In genomic region chr13:26561636-26562537, GRCh38 we compare ENCODE assay signal across 11 cellular contexts. TPM values are rescaled to one million over a fixed set of nuclear protein-coding genes. Genes with fewer than 3 reads are reported as not detected.
DNase-seq lines count a peak whose midpoint lies in the region; ATAC-seq and TF ChIP-seq lines count a peak whose summit lies in the region.
"Had no signal": no experiment of that assay in that cellular context is flagged by ENCODE, and none has a peak within 500 bp of the region (broad histone marks: within the 10 kb centered on the region; RNA-seq: fewer than 3 reads in every experiment).

No MANE protein-coding gene starts in this region.

- no peaks in the 10 kb centered on the region; the same call in 2 of the 3 replicates for H3K36me3 Mint-ChIP-seq in GM23338 (ENCODE audit: low read depth)

- H3F3A ChIP-seq in GM23338 (replicated peaks; ENCODE audit: low read depth) (no peaks in the 10 kb centered on the region), smooth muscle cell (ENCODE audit: low read depth) (peaks cover 3% of the 10 kb centered on the region)

- peaks cover 11% of the 10 kb centered on the region for H3K27me3 Mint-ChIP-seq in GM23338 (ENCODE audit: insufficient read depth, low read depth, poor library complexity)

- H3K4me1 Mint-ChIP-seq in GM23338 = peaks cover 12% of the 10 kb centered on the region

- 57% methylated on average over 8 of the region's 8 CpGs for WGBS in smooth muscle cell (ENCODE audit: low lambda C conversion rate)

- H3K27me3 ChIP-seq in GM23338 (ENCODE audit: insufficient read depth) = peaks cover 28% of the 10 kb centered on the region
- H3K27me3 ChIP-seq in cardiac muscle cell = no peaks in the 10 kb centered on the region
- H3K27me3 ChIP-seq in smooth muscle cell (ENCODE audit: low read depth) = no peaks in the 10 kb centered on the region

- H3K4me1 ChIP-seq in GM23338 (ENCODE audit: insufficient read depth) (peaks cover 19% of the 10 kb centered on the region), cardiac muscle cell (ENCODE audit: low read depth) (peaks cover 15% of the 10 kb centered on the region), smooth muscle cell (ENCODE audit: low read depth) (peaks cover 40% of the 10 kb centered on the region)

- peak overlapping the region; percentile 9; the same call in 1 of the 2 replicates for H3K4me2 ChIP-seq in GM23338
- peak overlapping the region; percentile 39 for H3K4me2 ChIP-seq in smooth muscle cell

- H3K4me3 ChIP-seq in GM23338 (no peak overlapping the region), cardiac muscle cell (no peak overlapping the region), smooth muscle cell (no peak overlapping the region)
- H3K4me3 ChIP-seq: colonic mucosa had no signal

- no peak overlapping the region for H3K4me3 Mint-ChIP-seq in GM23338

- H3K27ac Mint-ChIP-seq in GM23338 = no peak overlapping the region
- H3K27ac Mint-ChIP-seq: activated T-helper 2 cell treated with anti-CD3 and anti-CD28 coated beads, Interferon-gamma antibody, Interleukin-2, Interleukin-4, amounts not matched to agents 10 μg/mL and 5 μg/mL and 100 μg/mL, durations not matched to agents 14 hours and 24 hours and 36 hours had no signal

- H3K9me3 ChIP-seq in cardiac muscle cell (ENCODE audit: low read depth) = no peaks in the 10 kb centered on the region
- H3K9me3 ChIP-seq in smooth muscle cell (replicated peaks; ENCODE audit: low read depth) = no peaks in the 10 kb centered on the region
- H3K9me3 ChIP-seq: colonic mucosa had no signal

- H3K27ac ChIP-seq in GM23338 (ENCODE audit: low read depth) (no peak overlapping the region), cardiac muscle cell (peak overlapping the region; percentile 63), smooth muscle cell (ENCODE audit: low read depth) (no peak overlapping the region)
- H3K27ac ChIP-seq: colonic mucosa had no signal

- H3K9me2 ChIP-seq in GM23338 (ENCODE audit: insufficient read depth) = no peaks in the 10 kb centered on the region

- H2AFZ ChIP-seq in GM23338 (no peak overlapping the region), smooth muscle cell (ENCODE audit: low read depth) (no peak overlapping the region)

- H3K9me3 Mint-ChIP-seq in GM23338 = no peaks in the 10 kb centered on the region; the same call in 2 of the 3 replicates
- H3K9me3 Mint-ChIP-seq: activated T-helper 2 cell treated with anti-CD3 and anti-CD28 coated beads, Interferon-gamma antibody, Interleukin-2, Interleukin-4, amounts not matched to agents 10 μg/mL and 5 μg/mL and 100 μg/mL, durations not matched to agents 14 hours and 24 hours and 36 hours had no signal

- H3K36me3 ChIP-seq in GM23338 (ENCODE audit: insufficient read depth) (no peaks in the 10 kb centered on the region), cardiac muscle cell (no peaks in the 10 kb centered on the region), smooth muscle cell (ENCODE audit: low read depth) (no peaks in the 10 kb centered on the region)
- H3K36me3 ChIP-seq: colonic mucosa had no signal

- DNase-seq in GM23338 (ENCODE audit: low spot score) (peak; percentile 23), amniotic epithelial cell (ENCODE audit: low read depth) (peak; percentile 79), cardiac muscle cell (ENCODE audit: low read depth in 1 of 2, low spot score in 1 of 2) (peak; percentile 70 to 72), smooth muscle cell (lab: John Stamatoyannopoulos, UW; ENCODE audit: unreplicated experiment) (no peak)
- no peak for DNase-seq in stimulated activated CD4-positive, alpha-beta T cell treated with anti-CD3 and anti-CD28 coated beads, Interleukin-4, amount 100 ng/mL, for 4 hours
- DNase-seq: colonic mucosa, DMS53 had no signal

- no peak for ATAC-seq in GM23338
- ATAC-seq in GM19324 (IDR thresholded peaks at IDR 0.05; ENCODE audit: low FRiP score, unreplicated experiment) = no peak
- ATAC-seq in HG03354 (IDR thresholded peaks at IDR 0.05; ENCODE audit: poor library complexity, severe bottlenecking, unreplicated experiment) = no peak
- ATAC-seq in HG03280 (IDR thresholded peaks at IDR 0.05; ENCODE audit: unreplicated experiment) = no peak

- peaks cover 24% of the 10 kb centered on the region for H4K20me1 ChIP-seq in GM23338 (replicated peaks; ENCODE audit: insufficient read depth)
- peaks cover 58% of the 10 kb centered on the region for H4K20me1 ChIP-seq in smooth muscle cell (ENCODE audit: low read depth)

- H3K79me2 ChIP-seq in GM23338 (replicated peaks; ENCODE audit: insufficient read depth) (peaks cover 68% of the 10 kb centered on the region), smooth muscle cell (ENCODE audit: low read depth) (peaks cover 18% of the 10 kb centered on the region)

- no peak overlapping the region for H3K9ac ChIP-seq in smooth muscle cell (ENCODE audit: low read depth)

- TF ChIP-seq CTCF in GM23338 (conservative IDR thresholded peaks at IDR 0.05; ENCODE audit: low read depth in 2 of 2) (no peak), cardiac muscle cell (IDR thresholded peaks at IDR 0.05; ENCODE audit: low read depth, low read length) (no peak), smooth muscle cell (IDR thresholded peaks at IDR 0.05; ENCODE audit: borderline replicate concordance, insufficient read depth, poor library complexity, severe bottlenecking) (no peak)

TF ChIP-seq in GM23338, 12 proteins besides CTCF, POLR2A, EP300 and RAD21 (continues in another document):
- TF ChIP-seq ZNF331 (CRISPR knock-in tag; IDR thresholded peaks at IDR 0.05; ENCODE audit: low read depth) (no peak), STAT1 (IDR thresholded peaks at IDR 0.05; ENCODE audit: unreplicated experiment) (no peak), POLR2AphosphoS5 (IDR thresholded peaks at IDR 0.05; ENCODE audit: low read depth) (no peak), JUNB (IDR thresholded peaks at IDR 0.05; ENCODE audit: unreplicated experiment) (no peak), CREB1 (CRISPR knock-in tag; IDR thresholded peaks at IDR 0.05; ENCODE audit: low read depth) (no peak), EZH2 (IDR thresholded peaks at IDR 0.05; ENCODE audit: low read depth, unreplicated experiment) (no peak), ZNF114 (CRISPR knock-in tag; IDR thresholded peaks at IDR 0.05) (no peak), NANOG (IDR thresholded peaks at IDR 0.05; ENCODE audit: borderline replicate concordance) (no peak)
- TF ChIP-seq, protein P1, sequence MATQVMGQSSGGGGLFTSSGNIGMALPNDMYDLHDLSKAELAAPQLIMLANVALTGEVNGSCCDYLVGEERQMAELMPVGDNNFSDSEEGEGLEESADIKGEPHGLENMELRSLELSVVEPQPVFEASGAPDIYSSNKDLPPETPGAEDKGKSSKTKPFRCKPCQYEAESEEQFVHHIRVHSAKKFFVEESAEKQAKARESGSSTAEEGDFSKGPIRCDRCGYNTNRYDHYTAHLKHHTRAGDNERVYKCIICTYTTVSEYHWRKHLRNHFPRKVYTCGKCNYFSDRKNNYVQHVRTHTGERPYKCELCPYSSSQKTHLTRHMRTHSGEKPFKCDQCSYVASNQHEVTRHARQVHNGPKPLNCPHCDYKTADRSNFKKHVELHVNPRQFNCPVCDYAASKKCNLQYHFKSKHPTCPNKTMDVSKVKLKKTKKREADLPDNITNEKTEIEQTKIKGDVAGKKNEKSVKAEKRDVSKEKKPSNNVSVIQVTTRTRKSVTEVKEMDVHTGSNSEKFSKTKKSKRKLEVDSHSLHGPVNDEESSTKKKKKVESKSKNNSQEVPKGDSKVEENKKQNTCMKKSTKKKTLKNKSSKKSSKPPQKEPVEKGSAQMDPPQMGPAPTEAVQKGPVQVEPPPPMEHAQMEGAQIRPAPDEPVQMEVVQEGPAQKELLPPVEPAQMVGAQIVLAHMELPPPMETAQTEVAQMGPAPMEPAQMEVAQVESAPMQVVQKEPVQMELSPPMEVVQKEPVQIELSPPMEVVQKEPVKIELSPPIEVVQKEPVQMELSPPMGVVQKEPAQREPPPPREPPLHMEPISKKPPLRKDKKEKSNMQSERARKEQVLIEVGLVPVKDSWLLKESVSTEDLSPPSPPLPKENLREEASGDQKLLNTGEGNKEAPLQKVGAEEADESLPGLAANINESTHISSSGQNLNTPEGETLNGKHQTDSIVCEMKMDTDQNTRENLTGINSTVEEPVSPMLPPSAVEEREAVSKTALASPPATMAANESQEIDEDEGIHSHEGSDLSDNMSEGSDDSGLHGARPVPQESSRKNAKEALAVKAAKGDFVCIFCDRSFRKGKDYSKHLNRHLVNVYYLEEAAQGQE (IDR thresholded peaks at IDR 0.05; ENCODE audit: unreplicated experiment) = no peak

RNA-seq across cellular contexts. Expression of gene WASF3, which starts 4.4 kb away (rescaled TPM):
- 20.7 and 21.0 TPM in 2 replicates for total RNA-seq in GM23338 (2014; rRNA removed; shearing (Covaris generic))
- polyA plus RNA-seq in GM23338 (2016; fragmentation: Nextera tagmentation; extraction: Ambion mirVana) (9.9 and 10.5 TPM in 2 replicates), cardiac muscle cell (17.3 and 30.1 TPM in 2 replicates), smooth muscle cell (3.7 and 4.0 TPM in 2 replicates)
- total RNA-seq in cardiac muscle cell (30.2 and 34.5 TPM in 2 replicates), smooth muscle cell (5.8 and 7.4 TPM in 2 replicates)

Comparison
In these comparisons a context has a peak if more than half of its experiments do, and no peak if none do; other contexts are left out.
1. DNase-seq: peak in GM23338 (single experiment), amniotic epithelial cell (single experiment) and cardiac muscle cell (2 of 2); none in smooth muscle cell (single experiment) and stimulated activated CD4-positive, alpha-beta T cell treated with anti-CD3 and anti-CD28 coated beads, Interleukin-4, amount 100 ng/mL, for 4 hours (0 of 2).